In the genomic region with DNA sequence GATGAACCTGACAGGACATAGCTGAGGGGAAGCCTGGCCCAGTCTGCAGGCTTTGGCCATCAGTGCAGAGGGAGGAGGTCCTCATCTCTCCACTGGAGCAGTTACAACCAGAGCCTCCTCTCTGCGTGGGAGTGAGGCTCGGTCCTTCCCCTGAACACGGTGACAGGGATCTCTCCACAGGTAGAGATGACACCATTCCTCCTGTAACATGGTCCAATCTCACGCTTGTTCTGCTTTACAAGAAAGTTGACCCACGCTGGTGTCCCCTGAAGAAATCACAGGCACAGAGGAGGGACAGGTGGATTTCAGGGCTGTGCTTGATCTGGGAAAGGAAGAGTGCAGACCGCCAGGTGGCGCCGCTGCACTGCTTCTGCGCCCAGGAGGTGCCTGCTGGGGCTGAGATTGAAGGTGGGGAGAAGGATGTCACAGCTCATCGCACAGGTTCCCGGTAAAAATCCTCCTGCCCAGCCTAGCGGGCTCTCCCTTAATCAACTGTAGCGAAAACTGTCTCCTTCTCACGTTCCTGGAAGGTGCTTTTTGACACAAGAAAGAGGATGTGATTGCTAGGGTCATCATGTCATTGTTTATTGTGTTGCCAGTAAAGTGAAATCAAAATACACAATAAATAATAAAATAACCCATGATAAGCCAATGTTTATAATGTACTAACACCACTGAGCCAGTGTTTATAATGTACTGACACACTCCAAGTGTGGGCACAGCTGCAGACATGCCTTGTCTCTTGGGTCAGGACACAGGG, we compare ENCODE assay signal across 8 cellular contexts. TPM values are rescaled to one million over a fixed set of nuclear protein-coding genes. Genes with fewer than 3 reads are reported as not detected.
DNase-seq lines count a peak whose midpoint lies in the region; ATAC-seq and TF ChIP-seq lines count a peak whose summit lies in the region.

No MANE protein-coding gene starts in this region.

- no peaks in the 10 kb centered on the region for H3K9me2 ChIP-seq in OCI-LY7 (ENCODE audit: insufficient read depth, low read length)

- H3K4me1 ChIP-seq in Caco-2 (no peaks in the 10 kb centered on the region), OCI-LY7 (ENCODE audit: insufficient read depth, low read length, poor library complexity, severe bottlenecking) (no peaks in the 10 kb centered on the region)

- H3K27ac ChIP-seq in OCI-LY7 (ENCODE audit: low read depth, low read length, poor library complexity, severe bottlenecking) = no peak overlapping the region

- CTCF ChIA-PET in Caco-2 (lab: Charles Lee) = interaction anchor here (0.5 to 1.2 kb wide), 5 partner anchors 81 to 189 kb away, joined by 3 to 8 read pairs (median 4); no protein-coding TSS in a partner anchor
- CTCF ChIA-PET in OCI-LY7 (lab: Charles Lee; ENCODE audit: unreplicated experiment) = no interaction called here

- H3K27ac Mint-ChIP-seq in Caco-2 (ENCODE audit: unreplicated experiment) = no peak overlapping the region
- no peak overlapping the region for H3K27ac Mint-ChIP-seq in naive B cell

- no peaks in the 10 kb centered on the region for H3K36me3 Mint-ChIP-seq in Caco-2 (ENCODE audit: insufficient read depth, unreplicated experiment)
- H3K36me3 Mint-ChIP-seq in naive B cell = peaks cover 0 to 14% of the 10 kb centered on the region in 2 donors

- peaks cover 15% of the 10 kb centered on the region for H3K27me3 Mint-ChIP-seq in Caco-2 (ENCODE audit: insufficient read depth, unreplicated experiment)
- H3K27me3 Mint-ChIP-seq in naive B cell = peaks cover 55 to 83% (median 81%) of the 10 kb centered on the region in 3 donors

- H3K9me3 ChIP-seq in Caco-2 (no peaks in the 10 kb centered on the region; the same call in 1 of the 2 replicates), OCI-LY7 (ENCODE audit: low read length) (no peaks in the 10 kb centered on the region)

- no peak overlapping the region for H2AFZ ChIP-seq in OCI-LY7 (ENCODE audit: low read length)

- no peaks in the 10 kb centered on the region for H3K36me3 ChIP-seq in Caco-2 (ENCODE audit: control insufficient read depth, insufficient read depth, low read length)
- H3K36me3 ChIP-seq in OCI-LY7 (ENCODE audit: insufficient read depth, low read length) = no peaks in the 10 kb centered on the region

- H3K4me3 Mint-ChIP-seq in Caco-2 (ENCODE audit: unreplicated experiment) (no peak overlapping the region), naive B cell (peak overlapping the region in 1 of 8 donors; percentile 69)

- intact Hi-C loops in Caco-2 (cut with micrococcal nuclease; ENCODE audit: unreplicated experiment) = loop anchor here (1.0 kb wide), 2 partner anchors 165 to 189 kb away; no protein-coding TSS in a partner anchor
- intact Hi-C loops in OCI-LY7 (cut with micrococcal nuclease; ENCODE audit: unreplicated experiment) = loop anchor here (1.0 kb wide), 3 partner anchors 119 to 283 kb away; no protein-coding TSS in a partner anchor

- H3K4me1 Mint-ChIP-seq in Caco-2 (ENCODE audit: low read depth, unreplicated experiment) = no peaks in the 10 kb centered on the region
- H3K4me1 Mint-ChIP-seq in naive B cell = peaks cover 12 to 16% (median 13%) of the 10 kb centered on the region in 3 donors

- peak; percentile 75 to 83 for DNase-seq in Caco-2
- DNase-seq in HPDE6-E6E7 (ENCODE audit: extremely low spot score) = peak; percentile 61
- peak; percentile 70 for DNase-seq in OCI-LY7 (ENCODE audit: low spot score)
- DNase-seq in activated T-cell treated with anti-CD3 and anti-CD28 coated beads for 24 hours (ENCODE audit: low read depth) = peak; percentile 78
- peak; percentile 70 for DNase-seq in naive B cell
- DNase-seq in stimulated activated CD8-positive, alpha-beta memory T cell treated with anti-CD3 and anti-CD28 coated beads, Interleukin-7, amount 100 ng/mL, for 4 hours (ENCODE audit: low read depth in 2 of 2) = peak; percentile 68 to 71

- H3K79me2 ChIP-seq in OCI-LY7 (ENCODE audit: insufficient read depth, low read depth, low read length) = no peaks in the 10 kb centered on the region

- H3K27me3 ChIP-seq in Caco-2 (replicated peaks; ENCODE audit: control insufficient read depth, insufficient read depth, low read length) = no peaks in the 10 kb centered on the region

- H3K4me3 ChIP-seq in Caco-2 (ENCODE audit: low read depth, low read length) (no peak overlapping the region), OCI-LY7 (ENCODE audit: low read depth, low read length, poor library complexity, severe bottlenecking) (no peak overlapping the region)

- POLR2A ChIA-PET in Caco-2 (lab: Charles Lee) = no interaction called here
- POLR2A ChIA-PET in OCI-LY7 (lab: Charles Lee) = no interaction called here

- H4K20me1 ChIP-seq in OCI-LY7 (ENCODE audit: insufficient read depth, low read length) = no peaks in the 10 kb centered on the region

- H3K9me3 Mint-ChIP-seq in Caco-2 (ENCODE audit: unreplicated experiment) = peaks cover 8% of the 10 kb centered on the region
- H3K9me3 Mint-ChIP-seq in naive B cell = peaks cover 0 to 4% (median 2%) of the 10 kb centered on the region in 7 donors

- ATAC-seq in esophagus mucosa (peak; percentile 74), naive B cell (ENCODE audit: low read depth in 2 of 2) (peak; percentile 78 to 89), HG03025 (IDR thresholded peaks at IDR 0.05; ENCODE audit: low FRiP score, unreplicated experiment) (no peak)

- H3K4me2 ChIP-seq in OCI-LY7 (ENCODE audit: low read length) = peak overlapping the region; percentile 12; the same call in 1 of the 2 replicates

- BruUV-seq in Caco-2 (replicated peaks; lab: Mats Ljungman, UMichigan) = no TSS peak
- no TSS peak for BruUV-seq in OCI-LY7 (replicated peaks; lab: Mats Ljungman, UMichigan)

- TF ChIP-seq CTCF in Caco-2 (IDR thresholded peaks at IDR 0.05; ENCODE audit: insufficient read depth in 1 of 2, low read depth in 1 of 2, low read length in 1 of 2, severe bottlenecking in 1 of 2, unreplicated experiment in 1 of 2) (peak; percentile 89 to 93), OCI-LY7 (conservative IDR thresholded peaks at IDR 0.05; ENCODE audit: low read length) (peak; percentile 97)

RNA-seq across cellular contexts. Expression of gene HLA-G, which starts 20.4 kb away (rescaled TPM):
- total RNA-seq in Caco-2 (2022) (0.88 TPM in 1 of 2 replicates, not detected in the other), OCI-LY7 (2022) (0.57 and 0.70 TPM in 2 replicates), esophagus mucosa (0.16 TPM)
- total RNA-seq in OCI-LY7 (2014; rRNA removed; shearing (Covaris generic)) = not detected in 2 replicates
- 1 to 10 TPM in 5 of 6 donors, under 1 TPM in 1; 0.23 to 5.5 (median 1.4) TPM for polyA plus RNA-seq in naive B cell (ENCODE audit: low read depth in 6 of 6)
